Comparison of ENCODE assay signal across 16 cellular contexts in the genomic region with DNA sequence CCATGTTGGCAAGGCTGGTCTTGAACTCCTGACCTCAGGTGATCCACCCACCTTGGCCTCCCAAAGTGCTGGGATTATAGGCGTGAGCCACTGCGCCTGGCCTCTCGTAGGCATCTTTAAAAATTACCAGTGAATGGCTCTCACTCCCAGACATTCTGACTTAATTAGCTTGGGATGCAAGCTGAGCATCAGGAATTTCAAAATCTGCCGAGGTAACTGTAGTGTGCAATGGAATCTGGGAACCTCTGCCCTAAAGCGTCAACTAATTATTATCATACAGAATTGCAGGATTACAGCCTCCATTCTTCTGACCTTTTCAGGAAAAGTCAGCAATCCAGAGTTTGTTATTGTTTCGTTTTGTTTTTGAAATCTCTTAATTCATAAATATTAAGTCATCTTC.
A peak's percentile ranks its signal among the peaks of the same experiment; 100 is the strongest.
DNase-seq lines count a peak whose midpoint lies in the region; ATAC-seq and TF ChIP-seq lines count a peak whose summit lies in the region.
"Had no signal": no experiment of that assay in that cellular context is flagged by ENCODE, and none has a peak within 500 bp of the region (broad histone marks: within the 10 kb centered on the region; RNA-seq: fewer than 3 reads in every experiment).

No MANE protein-coding gene starts in this region.

- H3K79me1 ChIP-seq in trophoblast cell (ENCODE audit: low read length) = peaks cover 2% of the 10 kb centered on the region
- H3K79me1 ChIP-seq in neuronal stem cell (ENCODE audit: low read depth, low read length) = no peaks in the 10 kb centered on the region

- no peak overlapping the region for H2AFZ ChIP-seq in GM23338
- H2AFZ ChIP-seq in trophoblast cell (ENCODE audit: insufficient read depth, low read length, poor library complexity) = no peak overlapping the region
- H2AFZ ChIP-seq in neuronal stem cell (ENCODE audit: low read length) = no peak overlapping the region

- H3K4me1 Mint-ChIP-seq in GM23338 (no peaks in the 10 kb centered on the region), nephron progenitor cell (no peaks in the 10 kb centered on the region)
- peaks cover 3% of the 10 kb centered on the region for H3K4me1 Mint-ChIP-seq in activated naive CD8-positive, alpha-beta T cell treated with anti-CD3 and anti-CD28 coated beads for 36 hours
- H3K4me1 Mint-ChIP-seq: H9 had no signal

- no peaks in the 10 kb centered on the region for H3K4me1 ChIP-seq in GM23338 (ENCODE audit: insufficient read depth)
- peaks cover 2% of the 10 kb centered on the region in 2 experiments for H3K4me1 ChIP-seq in trophoblast cell (ENCODE audit: control insufficient read depth in 1 of 2, insufficient read depth in 2 of 2, low read length in 2 of 2)
- H3K4me1 ChIP-seq in neuronal stem cell (ENCODE audit: control insufficient read depth in 2 of 2, insufficient read depth in 1 of 2, low read depth in 1 of 2, low read length in 2 of 2) = no peaks in the 10 kb centered on the region

- H2BK5ac ChIP-seq in trophoblast cell (ENCODE audit: low read depth, low read length, poor library complexity) (no peak overlapping the region), neuronal stem cell (ENCODE audit: low read length) (no peak overlapping the region)

- H3K9me2 ChIP-seq in GM23338 (ENCODE audit: insufficient read depth) = no peaks in the 10 kb centered on the region

- no CpG with 5 or more reads among the region's 6 CpGs for WGBS in trophoblast cell (ENCODE audit: extremely low coverage, insufficient coverage, insufficient read length)
- no CpG with 5 or more reads among the region's 6 CpGs for WGBS in neuronal stem cell (ENCODE audit: extremely low coverage in 2 of 2, insufficient read length in 2 of 2, insufficient replicate concordance in 1 of 2), 2 donors

- H4K91ac ChIP-seq in trophoblast cell (ENCODE audit: low read depth, low read length) = no peak overlapping the region
- no peak overlapping the region for H4K91ac ChIP-seq in neuronal stem cell (ENCODE audit: low read depth, low read length, poor library complexity)

- H3K4me3 ChIP-seq in GM23338 (no peak overlapping the region), astrocyte of the cerebellum (ENCODE audit: low read depth, low read length) (no peak overlapping the region), kidney epithelial cell (ENCODE audit: low read depth, low read length) (no peak overlapping the region), trophoblast cell (ENCODE audit: low read depth, low read length) (no peak overlapping the region), neuronal stem cell (ENCODE audit: low read length in 2 of 2) (no peak overlapping the region)

- H2BK120ac ChIP-seq in trophoblast cell (ENCODE audit: insufficient read depth, low read length, poor library complexity) = no peak overlapping the region
- no peak overlapping the region for H2BK120ac ChIP-seq in neuronal stem cell (ENCODE audit: low read depth, low read length)

- no peak for TF ChIP-seq CTCF in GM23338 (conservative IDR thresholded peaks at IDR 0.05; ENCODE audit: low read depth in 2 of 2)
- no peak for TF ChIP-seq CTCF in astrocyte of the cerebellum (IDR thresholded peaks at IDR 0.05; ENCODE audit: low read depth, low read length, missing control alignments)
- no peak for TF ChIP-seq CTCF in kidney epithelial cell (IDR thresholded peaks at IDR 0.05; ENCODE audit: insufficient read depth, low read length, poor library complexity, severe bottlenecking)
- TF ChIP-seq CTCF in nephron progenitor cell (IDR thresholded peaks at IDR 0.05) = no peak

- 0 out of 3 replicates have a peak, but pooled peaks cover 3% of the 10 kb centered on the region for H3K36me3 Mint-ChIP-seq in GM23338 (ENCODE audit: low read depth)
- H3K36me3 Mint-ChIP-seq in nephron progenitor cell (ENCODE audit: low read depth) = peaks cover 13% of the 10 kb centered on the region
- no peaks in the 10 kb centered on the region for H3K36me3 Mint-ChIP-seq in activated naive CD8-positive, alpha-beta T cell treated with anti-CD3 and anti-CD28 coated beads for 36 hours

- H2BK12ac ChIP-seq in trophoblast cell (ENCODE audit: low read length) (no peak overlapping the region), neuronal stem cell (ENCODE audit: low read length) (no peak overlapping the region)

- peak; percentile 30 for DNase-seq in GM23338 (ENCODE audit: low spot score)
- DNase-seq in astrocyte of the cerebellum (ENCODE audit: low read depth) = peak; percentile 5
- peak; percentile 14 for DNase-seq in kidney epithelial cell (ENCODE audit: low read depth)
- DNase-seq in trophoblast cell = peak; percentile 18 to 96
- DNase-seq in posterior vena cava (ENCODE audit: low spot score) = no peak
- no peak for DNase-seq in nephron progenitor cell
- DNase-seq in neuronal stem cell (ENCODE audit: low spot score) = no peak
- DNase-seq in activated naive CD8-positive, alpha-beta T cell treated with anti-CD3 and anti-CD28 coated beads for 36 hours = no peak
- DNase-seq: C1 segment of cervical spinal cord, DND-41, H9, KG1, NCI-H187 treated with DMSO at 0.1 percent for 48 hours, NCI-H526 had no signal

- no peaks in the 10 kb centered on the region for H3K9me3 Mint-ChIP-seq in GM23338
- H3K9me3 Mint-ChIP-seq in nephron progenitor cell = peaks cover 24% of the 10 kb centered on the region
- peaks cover 6% of the 10 kb centered on the region for H3K9me3 Mint-ChIP-seq in activated naive CD8-positive, alpha-beta T cell treated with anti-CD3 and anti-CD28 coated beads for 36 hours

- no peak for ATAC-seq in GM23338
- ATAC-seq: Panc1, Right ventricle myocardium inferior had no signal

- H3K18ac ChIP-seq in trophoblast cell (ENCODE audit: low read length) (no peak overlapping the region), neuronal stem cell (ENCODE audit: low read length) (no peak overlapping the region)

- H4K12ac ChIP-seq in trophoblast cell (ENCODE audit: low read depth, low read length) = no peak overlapping the region

- H4K8ac ChIP-seq in trophoblast cell (ENCODE audit: low read depth, low read length) (no peak overlapping the region), neuronal stem cell (ENCODE audit: low read depth, low read length) (no peak overlapping the region)

- H2BK15ac ChIP-seq in neuronal stem cell (ENCODE audit: low read length) = no peak overlapping the region

- H3K4ac ChIP-seq in trophoblast cell (ENCODE audit: low read depth, low read length) = no peak overlapping the region
- no peak overlapping the region for H3K4ac ChIP-seq in neuronal stem cell (ENCODE audit: low read length)

- no peak overlapping the region for H3K9ac ChIP-seq in trophoblast cell (ENCODE audit: low read length)
- no peak overlapping the region for H3K9ac ChIP-seq in neuronal stem cell (ENCODE audit: low read depth, low read length, poor library complexity)

- no peaks in the 10 kb centered on the region for H3K36me3 ChIP-seq in GM23338 (ENCODE audit: insufficient read depth)
- H3K36me3 ChIP-seq in kidney epithelial cell (ENCODE audit: control insufficient read depth, insufficient read depth, low read length) = no peaks in the 10 kb centered on the region
- H3K36me3 ChIP-seq in trophoblast cell (ENCODE audit: control insufficient read depth in 1 of 2, insufficient read depth in 2 of 2, low read length in 2 of 2) = no peaks in the 10 kb centered on the region
- peaks cover 0 to 2% of the 10 kb centered on the region in 2 donors for H3K36me3 ChIP-seq in neuronal stem cell (replicated peaks in 1 of 2; ENCODE audit: control insufficient read depth in 2 of 2, insufficient read depth in 2 of 2, low read length in 2 of 2)

- H3K14ac ChIP-seq in trophoblast cell (ENCODE audit: low read length) (no peak overlapping the region), neuronal stem cell (ENCODE audit: low read length) (no peak overlapping the region)

- H4K20me1 ChIP-seq in GM23338 (replicated peaks; ENCODE audit: insufficient read depth) = no peaks in the 10 kb centered on the region

- intact Hi-C loops in posterior vena cava (cut with DNase I) = no loop called here

- no peaks in the 10 kb centered on the region for H3F3A ChIP-seq in GM23338 (replicated peaks; ENCODE audit: low read depth)

- H3K4me3 Mint-ChIP-seq in GM23338 (no peak overlapping the region), nephron progenitor cell (no peak overlapping the region)
- no peak overlapping the region for H3K4me3 Mint-ChIP-seq in activated naive CD8-positive, alpha-beta T cell treated with anti-CD3 and anti-CD28 coated beads for 36 hours
- H3K4me3 Mint-ChIP-seq: H9 had no signal

- no peaks in the 10 kb centered on the region for H3K27me3 ChIP-seq in GM23338 (ENCODE audit: insufficient read depth)
- H3K27me3 ChIP-seq in kidney epithelial cell (ENCODE audit: control insufficient read depth, insufficient read depth, low read length) = no peaks in the 10 kb centered on the region
- H3K27me3 ChIP-seq in trophoblast cell (ENCODE audit: insufficient read depth, low read length) = no peaks in the 10 kb centered on the region
- no peaks in the 10 kb centered on the region for H3K27me3 ChIP-seq in neuronal stem cell (ENCODE audit: control insufficient read depth in 3 of 3, insufficient read depth in 3 of 3, low read depth in 1 of 3, low read length in 3 of 3)

- H3K23ac ChIP-seq in trophoblast cell (ENCODE audit: low read length) = no peak overlapping the region
- H3K23ac ChIP-seq in neuronal stem cell (ENCODE audit: low read depth, low read length, poor library complexity) = no peak overlapping the region

- H3K27ac Mint-ChIP-seq in GM23338 = no peak overlapping the region
- H3K27ac Mint-ChIP-seq in nephron progenitor cell = no peak overlapping the region
- no peak overlapping the region for H3K27ac Mint-ChIP-seq in activated naive CD8-positive, alpha-beta T cell treated with anti-CD3 and anti-CD28 coated beads for 36 hours
- H3K27ac Mint-ChIP-seq: H9 had no signal

- no peaks in the 10 kb centered on the region for H3K79me2 ChIP-seq in GM23338 (replicated peaks; ENCODE audit: insufficient read depth)
- no peaks in the 10 kb centered on the region for H3K79me2 ChIP-seq in trophoblast cell (ENCODE audit: control insufficient read depth, insufficient read depth, low read length, poor library complexity)

- H3K9me3 ChIP-seq in trophoblast cell (ENCODE audit: insufficient read depth, low read depth, low read length) = peaks cover under 1% of the 10 kb centered on the region
- peaks cover 0 to 2% of the 10 kb centered on the region in 2 donors for H3K9me3 ChIP-seq in neuronal stem cell (replicated peaks in 1 of 2; ENCODE audit: control insufficient read depth in 2 of 2, insufficient read depth in 1 of 2, low read depth in 1 of 2, low read length in 2 of 2)

- in situ Hi-C loops in astrocyte of the cerebellum (cut with HindIII; ENCODE audit: low sequenced_read_pairs) = no loop called here

- no peak overlapping the region for H3K4me2 ChIP-seq in GM23338
- no peak overlapping the region for H3K4me2 ChIP-seq in trophoblast cell (ENCODE audit: low read length)
- no peak overlapping the region for H3K4me2 ChIP-seq in neuronal stem cell (ENCODE audit: insufficient read depth, low read length, poor library complexity, severe bottlenecking)

- H2AK5ac ChIP-seq in trophoblast cell (ENCODE audit: low read length) (no peak overlapping the region), neuronal stem cell (ENCODE audit: low read depth, low read length) (no peak overlapping the region)

- H3K27ac ChIP-seq in GM23338 (ENCODE audit: low read depth) = no peak overlapping the region
- peak overlapping the region; percentile 36 for H3K27ac ChIP-seq in trophoblast cell (ENCODE audit: low read depth, low read length)
- H3K27ac ChIP-seq in neuronal stem cell (replicated peaks; ENCODE audit: low read length) = no peak overlapping the region

- H3K27me3 Mint-ChIP-seq in GM23338 (ENCODE audit: insufficient read depth, low read depth, poor library complexity) (no peaks in the 10 kb centered on the region), nephron progenitor cell (ENCODE audit: low read depth, poor library complexity) (peaks cover 4% of the 10 kb centered on the region)
- no peaks in the 10 kb centered on the region for H3K27me3 Mint-ChIP-seq in activated naive CD8-positive, alpha-beta T cell treated with anti-CD3 and anti-CD28 coated beads for 36 hours

Comparison
In these comparisons a context has a peak if more than half of its experiments do, and no peak if none do; other contexts are left out.
1. DNase-seq: peak in GM23338 (single experiment), astrocyte of the cerebellum (single experiment), kidney epithelial cell (single experiment) and trophoblast cell (2 of 2); none in posterior vena cava (single experiment), nephron progenitor cell (single experiment), neuronal stem cell (single experiment) and activated naive CD8-positive, alpha-beta T cell treated with anti-CD3 and anti-CD28 coated beads for 36 hours (single experiment).